ENCODE assay signal across 1 cellular context in genomic region chr18:9095297-9096012, GRCh38.
TF ChIP-seq lines count a peak whose summit lies in the region.

No MANE protein-coding gene starts in this region.

TF ChIP-seq in HepG2, 621 proteins besides CTCF, POLR2A, EP300 and RAD21 (continued from another document):
- TF ChIP-seq, protein P1, sequence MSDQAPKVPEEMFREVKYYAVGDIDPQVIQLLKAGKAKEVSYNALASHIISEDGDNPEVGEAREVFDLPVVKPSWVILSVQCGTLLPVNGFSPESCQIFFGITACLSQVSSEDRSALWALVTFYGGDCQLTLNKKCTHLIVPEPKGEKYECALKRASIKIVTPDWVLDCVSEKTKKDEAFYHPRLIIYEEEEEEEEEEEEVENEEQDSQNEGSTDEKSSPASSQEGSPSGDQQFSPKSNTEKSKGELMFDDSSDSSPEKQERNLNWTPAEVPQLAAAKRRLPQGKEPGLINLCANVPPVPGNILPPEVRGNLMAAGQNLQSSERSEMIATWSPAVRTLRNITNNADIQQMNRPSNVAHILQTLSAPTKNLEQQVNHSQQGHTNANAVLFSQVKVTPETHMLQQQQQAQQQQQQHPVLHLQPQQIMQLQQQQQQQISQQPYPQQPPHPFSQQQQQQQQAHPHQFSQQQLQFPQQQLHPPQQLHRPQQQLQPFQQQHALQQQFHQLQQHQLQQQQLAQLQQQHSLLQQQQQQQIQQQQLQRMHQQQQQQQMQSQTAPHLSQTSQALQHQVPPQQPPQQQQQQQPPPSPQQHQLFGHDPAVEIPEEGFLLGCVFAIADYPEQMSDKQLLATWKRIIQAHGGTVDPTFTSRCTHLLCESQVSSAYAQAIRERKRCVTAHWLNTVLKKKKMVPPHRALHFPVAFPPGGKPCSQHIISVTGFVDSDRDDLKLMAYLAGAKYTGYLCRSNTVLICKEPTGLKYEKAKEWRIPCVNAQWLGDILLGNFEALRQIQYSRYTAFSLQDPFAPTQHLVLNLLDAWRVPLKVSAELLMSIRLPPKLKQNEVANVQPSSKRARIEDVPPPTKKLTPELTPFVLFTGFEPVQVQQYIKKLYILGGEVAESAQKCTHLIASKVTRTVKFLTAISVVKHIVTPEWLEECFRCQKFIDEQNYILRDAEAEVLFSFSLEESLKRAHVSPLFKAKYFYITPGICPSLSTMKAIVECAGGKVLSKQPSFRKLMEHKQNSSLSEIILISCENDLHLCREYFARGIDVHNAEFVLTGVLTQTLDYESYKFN (CRISPR knock-in tag; conservative IDR thresholded peaks at IDR 0.05), result peak; percentile 13; the same call in 1 of the 2 replicates
- no peak for TF ChIP-seq POLR2AphosphoS2 (IDR thresholded peaks at IDR 0.05; ENCODE audit: low read depth, low read length)
- TF ChIP-seq ZMAT3 (CRISPR knock-in tag; conservative IDR thresholded peaks at IDR 0.05), result no peak
- peak; percentile 59; the same call in 1 of the 2 replicates for TF ChIP-seq FOXA3 (CRISPR knock-in tag; IDR thresholded peaks at IDR 0.05)
- no peak for TF ChIP-seq IKZF4 (CRISPR knock-in tag; IDR thresholded peaks at IDR 0.05; ENCODE audit: borderline replicate concordance, low read depth, not compliant biosample characterization)
- TF ChIP-seq, protein P2, sequence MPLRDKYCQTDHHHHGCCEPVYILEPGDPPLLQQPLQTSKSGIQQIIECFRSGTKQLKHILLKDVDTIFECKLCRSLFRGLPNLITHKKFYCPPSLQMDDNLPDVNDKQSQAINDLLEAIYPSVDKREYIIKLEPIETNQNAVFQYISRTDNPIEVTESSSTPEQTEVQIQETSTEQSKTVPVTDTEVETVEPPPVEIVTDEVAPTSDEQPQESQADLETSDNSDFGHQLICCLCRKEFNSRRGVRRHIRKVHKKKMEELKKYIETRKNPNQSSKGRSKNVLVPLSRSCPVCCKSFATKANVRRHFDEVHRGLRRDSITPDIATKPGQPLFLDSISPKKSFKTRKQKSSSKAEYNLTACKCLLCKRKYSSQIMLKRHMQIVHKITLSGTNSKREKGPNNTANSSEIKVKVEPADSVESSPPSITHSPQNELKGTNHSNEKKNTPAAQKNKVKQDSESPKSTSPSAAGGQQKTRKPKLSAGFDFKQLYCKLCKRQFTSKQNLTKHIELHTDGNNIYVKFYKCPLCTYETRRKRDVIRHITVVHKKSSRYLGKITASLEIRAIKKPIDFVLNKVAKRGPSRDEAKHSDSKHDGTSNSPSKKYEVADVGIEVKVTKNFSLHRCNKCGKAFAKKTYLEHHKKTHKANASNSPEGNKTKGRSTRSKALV (CRISPR knock-in tag; IDR thresholded peaks at IDR 0.05), result no peak
